Comparison of ENCODE assay signal across 12 cellular contexts in the genomic region with DNA sequence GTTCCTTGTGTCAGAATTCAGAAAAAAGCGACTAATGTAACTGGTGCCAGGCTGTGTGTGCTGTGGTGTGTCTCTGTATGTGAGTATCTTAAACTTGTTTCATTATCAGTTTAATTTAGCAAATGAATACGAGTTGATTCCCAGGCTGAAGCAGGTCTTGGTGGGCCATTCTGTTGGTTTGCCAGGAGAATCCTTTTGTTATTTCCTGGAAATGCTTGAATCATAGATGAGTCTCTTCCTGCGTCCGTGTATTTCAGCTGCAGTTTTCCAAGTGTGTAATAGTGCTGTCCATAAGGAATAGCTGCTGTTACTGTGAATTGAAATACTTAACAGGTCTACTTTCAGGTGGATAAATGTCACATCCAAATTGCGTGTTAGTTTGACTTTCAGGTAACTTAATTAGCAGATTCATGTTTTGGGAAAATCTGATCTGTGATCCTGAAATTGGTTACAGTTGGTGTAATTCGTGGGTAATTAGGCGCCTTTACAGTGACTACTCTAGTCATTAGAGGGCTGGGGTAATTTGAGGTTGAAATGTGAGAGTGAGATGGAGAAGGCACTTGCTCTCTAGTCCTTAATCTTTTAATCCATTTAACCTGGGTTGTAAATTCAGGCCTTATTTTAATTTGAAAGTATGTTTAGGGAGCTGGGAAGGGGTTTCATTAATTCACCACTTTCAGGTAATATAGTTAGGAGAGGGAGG. TPM values are rescaled to one million over a fixed set of nuclear protein-coding genes. Genes with fewer than 3 reads are reported as not detected.
DNase-seq lines count a peak whose midpoint lies in the region; ATAC-seq and TF ChIP-seq lines count a peak whose summit lies in the region.
"Had no signal": no experiment of that assay in that cellular context is flagged by ENCODE, and none has a peak within 500 bp of the region (broad histone marks: within the 10 kb centered on the region; RNA-seq: fewer than 3 reads in every experiment).

No MANE protein-coding gene starts in this region.

- H3K79me2 ChIP-seq in smooth muscle cell (ENCODE audit: low read depth): no peaks in the 10 kb centered on the region
- H3K79me2 ChIP-seq in mesendoderm (ENCODE audit: control insufficient read depth, insufficient read depth, low read length): peaks cover 3% of the 10 kb centered on the region

- H2BK120ac ChIP-seq in mesendoderm (ENCODE audit: low read depth, low read length): no peak overlapping the region

- H3K4me3 ChIP-seq in coronary artery: no peak overlapping the region
- peak overlapping the region in 5 of 8 donors; percentile 30 to 62 (median 33) for H3K4me3 ChIP-seq in spleen
- H3K4me3 ChIP-seq in smooth muscle cell: no peak overlapping the region
- H3K4me3 ChIP-seq in mesendoderm (ENCODE audit: low read length): no peak overlapping the region

- H2AK5ac ChIP-seq in mesendoderm (ENCODE audit: low read length): no peak overlapping the region

- no peak overlapping the region for H3K56ac ChIP-seq in mesendoderm (ENCODE audit: low read length)

- peaks cover 66% of the 10 kb centered on the region for H3K4me1 Mint-ChIP-seq in T-helper 2 cell treated with Interferon-gamma antibody and Interleukin-4, amounts not matched to agents 5 μg/mL and 100 μg/mL, for 36 hours (ENCODE audit: low read depth)

- no peaks in the 10 kb centered on the region for H3K9me3 ChIP-seq in spleen
- no peaks in the 10 kb centered on the region for H3K9me3 ChIP-seq in smooth muscle cell (replicated peaks; ENCODE audit: low read depth)

- no peaks in the 10 kb centered on the region for H4K20me1 ChIP-seq in smooth muscle cell (ENCODE audit: low read depth)

- 62 to 81% (median 69%) methylated on average over 7 of the region's 7 CpGs for WGBS in spleen, 5 donors
- 86% methylated on average over 7 of the region's 7 CpGs for WGBS in smooth muscle cell (ENCODE audit: low lambda C conversion rate)
- WGBS in mesendoderm (ENCODE audit: extremely low coverage, insufficient coverage, low lambda C conversion rate): no CpG with 5 or more reads among the region's 7 CpGs

- H3K4me1 ChIP-seq in spleen (peaks cover 68 to 100% (median 99%) of the 10 kb centered on the region in 6 donors), smooth muscle cell (ENCODE audit: low read depth) (peaks cover 25% of the 10 kb centered on the region), mesendoderm (ENCODE audit: control insufficient read depth, low read depth, low read length) (peaks cover 26% of the 10 kb centered on the region)

- peak overlapping the region; percentile 50 to 83 for H3K27ac ChIP-seq in coronary artery
- H3K27ac ChIP-seq in spleen: peak overlapping the region; percentile 76 to 91 (median 88)
- no peak overlapping the region for H3K27ac ChIP-seq in smooth muscle cell (ENCODE audit: low read depth)
- H3K27ac ChIP-seq in mesendoderm (ENCODE audit: low read depth, low read length): no peak overlapping the region
- H3K27ac ChIP-seq: KMS-11 had no signal

- H3K4ac ChIP-seq in mesendoderm (ENCODE audit: low read depth, low read length): no peak overlapping the region

- no peak overlapping the region for H3K9ac ChIP-seq in smooth muscle cell (ENCODE audit: low read depth)
- H3K9ac ChIP-seq in mesendoderm (ENCODE audit: low read length): no peak overlapping the region
- H3K9ac ChIP-seq: KMS-11 had no signal

- H3K27me3 Mint-ChIP-seq in T-helper 2 cell treated with Interferon-gamma antibody and Interleukin-4, amounts not matched to agents 5 μg/mL and 100 μg/mL, for 36 hours (ENCODE audit: low read depth): no peaks in the 10 kb centered on the region

- peaks cover 20% of the 10 kb centered on the region for H3K36me3 Mint-ChIP-seq in T-helper 2 cell treated with Interferon-gamma antibody and Interleukin-4, amounts not matched to agents 5 μg/mL and 100 μg/mL, for 36 hours (ENCODE audit: low read depth)

- no peak overlapping the region for H3K23ac ChIP-seq in mesendoderm (ENCODE audit: low read length)

- H3K79me1 ChIP-seq in mesendoderm (ENCODE audit: low read length): peaks cover 4% of the 10 kb centered on the region

- no peak overlapping the region for H3K18ac ChIP-seq in mesendoderm (ENCODE audit: low read length)

- intact Hi-C loops in spleen (cut with DNase I; ENCODE audit: low total_unique reads): loop anchor here (10.0 kb wide), 1 partner anchor 55 kb away; no protein-coding TSS in a partner anchor

- no peaks in the 10 kb centered on the region for H3K27me3 ChIP-seq in spleen (replicated peaks in 1 of 7)
- no peaks in the 10 kb centered on the region for H3K27me3 ChIP-seq in smooth muscle cell (ENCODE audit: low read depth)
- H3K27me3 ChIP-seq in mesendoderm (ENCODE audit: insufficient read depth, low read length, poor library complexity): no peaks in the 10 kb centered on the region

- H4K8ac ChIP-seq in mesendoderm (ENCODE audit: low read depth, low read length): no peak overlapping the region

- no peak for TF ChIP-seq CTCF in coronary artery (IDR thresholded peaks at IDR 0.05)
- no peak for TF ChIP-seq CTCF in spleen (IDR thresholded peaks at IDR 0.05 in 8 of 11, conservative IDR thresholded peaks at IDR 0.05 in 3 of 11)
- TF ChIP-seq CTCF in smooth muscle cell (IDR thresholded peaks at IDR 0.05; ENCODE audit: borderline replicate concordance, insufficient read depth, poor library complexity, severe bottlenecking): no peak

- H2AFZ ChIP-seq in smooth muscle cell (ENCODE audit: low read depth): no peak overlapping the region

- no peak overlapping the region for H4K5ac ChIP-seq in mesendoderm (ENCODE audit: low read length)

- H2BK5ac ChIP-seq in mesendoderm (ENCODE audit: low read length): no peak overlapping the region

- no peaks in the 10 kb centered on the region for H3K9me3 Mint-ChIP-seq in T-helper 2 cell treated with Interferon-gamma antibody and Interleukin-4, amounts not matched to agents 5 μg/mL and 100 μg/mL, for 36 hours

- H3K4me2 ChIP-seq in smooth muscle cell: no peak overlapping the region
- no peak overlapping the region for H3K4me2 ChIP-seq in mesendoderm (ENCODE audit: low read length)

- ATAC-seq in HG02678 (IDR thresholded peaks at IDR 0.05; ENCODE audit: unreplicated experiment): no peak

- TF ChIP-seq POLR2A in spleen (IDR thresholded peaks at IDR 0.05): no peak

- H3F3A ChIP-seq in smooth muscle cell (ENCODE audit: low read depth): peaks cover 5% of the 10 kb centered on the region

- DNase-seq in T-helper 2 cell treated with Interferon-gamma antibody and Interleukin-4, amounts not matched to agents 5 μg/mL and 100 μg/mL, for 36 hours (ENCODE audit: low spot score): no peak
- DNase-seq in T-helper 2 cell: no peak
- peak; percentile 96 for DNase-seq in NCI-H82 treated with DMSO at 0.1 percent for 48 hours (lab: John Stamatoyannopoulos, UW; ENCODE audit: unreplicated experiment)
- DNase-seq in coronary artery (ENCODE audit: low spot score): no peak
- no peak for DNase-seq in spleen
- no peak for DNase-seq in smooth muscle cell (lab: John Stamatoyannopoulos, UW; ENCODE audit: unreplicated experiment)
- DNase-seq in mesendoderm: no peak
- DNase-seq: left cardiac atrium; NCI-H510A treated with DMSO at 0.1 percent for 48 hours; stimulated activated CD8-positive, alpha-beta memory T cell treated with anti-CD3 and anti-CD28 coated beads, Interleukin-4, amount 100 ng/mL, for 48 hours had no signal

- no peak overlapping the region for H2BK15ac ChIP-seq in mesendoderm (replicated peaks; ENCODE audit: low read depth)

- peak overlapping the region; percentile 71 for H3K4me3 Mint-ChIP-seq in T-helper 2 cell treated with Interferon-gamma antibody and Interleukin-4, amounts not matched to agents 5 μg/mL and 100 μg/mL, for 36 hours

- peak overlapping the region; percentile 93 for H3K27ac Mint-ChIP-seq in T-helper 2 cell treated with Interferon-gamma antibody and Interleukin-4, amounts not matched to agents 5 μg/mL and 100 μg/mL, for 36 hours

- H3K36me3 ChIP-seq in spleen: peaks cover 0 to 20% (median 0%) of the 10 kb centered on the region in 6 donors
- H3K36me3 ChIP-seq in smooth muscle cell (ENCODE audit: low read depth): no peaks in the 10 kb centered on the region
- no peaks in the 10 kb centered on the region for H3K36me3 ChIP-seq in mesendoderm (ENCODE audit: control insufficient read depth, insufficient read depth, low read length)

RNA-seq across cellular contexts. Expression of a gene that starts 23.8 kb away (rescaled TPM):
- total RNA-seq in spleen (100 to 1,000 TPM in 1 of 7 donors, 10 to 100 TPM in 6; 73.5 to 105 (median 83.1) TPM), smooth muscle cell (6.7 and 12.9 TPM in 2 replicates)
- polyA plus RNA-seq in spleen (10 to 100 TPM; 20.9 to 23.1 (median 21.5) TPM), smooth muscle cell (2.6 and 4.3 TPM in 2 replicates)
- 16.9 TPM for polyA plus RNA-seq in mesendoderm (2013, experiment 1 of 2)
- 17.2 TPM for polyA plus RNA-seq in mesendoderm (2013, experiment 2 of 2)

Comparison
In these comparisons a context has a peak if more than half of its experiments do, and no peak if none do; other contexts are left out.
1. H3K27ac ChIP-seq: peak in coronary artery (2 of 2) and spleen (8 of 8); none in smooth muscle cell (single experiment) and mesendoderm (single experiment).
2. H3K4me3 ChIP-seq: peak in spleen (5 of 8); none in coronary artery (single experiment), smooth muscle cell (single experiment) and mesendoderm (single experiment).